In genomic region chr16:84836234-84836647, GRCh38 we compare ENCODE assay signal across 11 cellular contexts. TPM values are rescaled to one million over a fixed set of nuclear protein-coding genes. Genes with fewer than 3 reads are reported as not detected.
DNase-seq lines count a peak whose midpoint lies in the region; ATAC-seq and TF ChIP-seq lines count a peak whose summit lies in the region.
"Had no signal": no experiment of that assay in that cellular context is flagged by ENCODE, and none has a peak within 500 bp of the region (broad histone marks: within the 10 kb centered on the region; RNA-seq: fewer than 3 reads in every experiment).

No MANE protein-coding gene starts in this region.

- BruUV-seq in MCF 10A (replicated peaks; lab: Mats Ljungman, UMichigan), result no TSS peak

- no peak for TF ChIP-seq CTCF in MCF 10A (IDR thresholded peaks at IDR 0.05; ENCODE audit: unreplicated experiment)

- H3K9me3 Mint-ChIP-seq in MCF 10A (ENCODE audit: unreplicated experiment), result no peaks in the 10 kb centered on the region
- H3K9me3 Mint-ChIP-seq in activated CD4-positive, alpha-beta T cell treated with anti-CD3 and anti-CD28 coated beads, Interleukin-2, amount 10 ng/mL, durations not matched to agents 24 days and 14 days, result no peaks in the 10 kb centered on the region
- H3K9me3 Mint-ChIP-seq: brain had no signal

- H3K9ac ChIP-seq in skeletal muscle tissue (ENCODE audit: low read depth in 1 of 3, low read length in 3 of 3), result peak overlapping the region in 1 of 3 donors; percentile 24

- no peak overlapping the region for H3K4me3 Mint-ChIP-seq in MCF 10A (ENCODE audit: unreplicated experiment)
- H3K4me3 Mint-ChIP-seq in activated CD4-positive, alpha-beta T cell treated with anti-CD3 and anti-CD28 coated beads, Interleukin-2, amount 10 ng/mL, durations not matched to agents 24 days and 14 days, result no peak overlapping the region

- no peak for ATAC-seq in HG02885 (IDR thresholded peaks at IDR 0.05; ENCODE audit: poor library complexity, unreplicated experiment)

- intact Hi-C loops in MCF 10A (cut with micrococcal nuclease), result no loop called here
- intact Hi-C loops in activated CD4-positive, alpha-beta T cell treated with anti-CD3 and anti-CD28 coated beads, Interleukin-2, amount 10 ng/mL, durations not matched to agents 24 days and 14 days (cut with micrococcal nuclease), result no loop called here

- H3K4me1 ChIP-seq in skeletal muscle tissue (ENCODE audit: control insufficient read depth in 3 of 3, insufficient read depth in 3 of 3, low read length in 3 of 3), result peaks cover 35 to 50% (median 36%) of the 10 kb centered on the region in 3 donors

- CTCF ChIA-PET in MCF 10A (lab: Yijun Ruan, JAX), result interaction anchor here (0.6 to 0.7 kb wide), 4 partner anchors 11 to 201 kb away, joined by 3 to 5 read pairs (median 4); no protein-coding TSS in a partner anchor

- peak overlapping the region; percentile 69 for H3K27ac ChIP-seq in skeletal muscle tissue (ENCODE audit: low read depth, low read length)
- H3K27ac ChIP-seq: SK-N-MC had no signal

- peak overlapping the region; percentile 93 for H3K27ac Mint-ChIP-seq in MCF 10A (ENCODE audit: low read depth, unreplicated experiment)
- no peak overlapping the region for H3K27ac Mint-ChIP-seq in activated CD4-positive, alpha-beta T cell treated with anti-CD3 and anti-CD28 coated beads, Interleukin-2, amount 10 ng/mL, durations not matched to agents 24 days and 14 days

- peak; percentile 99 for DNase-seq in H4 (ENCODE audit: low spot score)
- DNase-seq in MCF 10A (ENCODE audit: unreplicated experiment), result peak; percentile 97
- DNase-seq in iris pigment epithelial cell (ENCODE audit: low read depth), result peak; percentile 100
- DNase-seq in activated CD4-positive, alpha-beta T cell treated with anti-CD3 and anti-CD28 coated beads, Interleukin-2, amount 10 ng/mL, durations not matched to agents 24 days and 14 days, result no peak
- no peak for DNase-seq in T-helper 1 cell
- DNase-seq in NCI-H2107 (lab: John Stamatoyannopoulos, UW), result no peak
- DNase-seq: stimulated activated CD4-positive, alpha-beta T cell treated with anti-CD3 and anti-CD28 coated beads, Interleukin-1b, Interleukin-23, amount 100 ng/mL, for 48 hours had no signal

- H3K9me3 ChIP-seq in skeletal muscle tissue (ENCODE audit: control insufficient read depth in 3 of 3, low read length in 3 of 3), result no peaks in the 10 kb centered on the region

- H3K4me3 ChIP-seq in skeletal muscle tissue (ENCODE audit: low read length in 3 of 3), result peak overlapping the region in 1 of 3 donors; percentile 6
- H3K4me3 ChIP-seq: SK-N-MC had no signal

- H3K27me3 ChIP-seq in skeletal muscle tissue (ENCODE audit: control insufficient read depth in 3 of 3, insufficient read depth in 3 of 3, low read length in 3 of 3), result peaks cover 2 to 7% (median 5%) of the 10 kb centered on the region in 3 donors

- H3K4me1 Mint-ChIP-seq in MCF 10A (ENCODE audit: insufficient read depth, unreplicated experiment), result peaks cover 28% of the 10 kb centered on the region
- H3K4me1 Mint-ChIP-seq in activated CD4-positive, alpha-beta T cell treated with anti-CD3 and anti-CD28 coated beads, Interleukin-2, amount 10 ng/mL, durations not matched to agents 24 days and 14 days, result no peaks in the 10 kb centered on the region

- H3K36me3 Mint-ChIP-seq in MCF 10A (ENCODE audit: insufficient read depth, unreplicated experiment), result peaks cover 6% of the 10 kb centered on the region
- H3K36me3 Mint-ChIP-seq in activated CD4-positive, alpha-beta T cell treated with anti-CD3 and anti-CD28 coated beads, Interleukin-2, amount 10 ng/mL, durations not matched to agents 24 days and 14 days (ENCODE audit: low read depth), result no peaks in the 10 kb centered on the region
- H3K36me3 Mint-ChIP-seq: brain had no signal

- H3K36me3 ChIP-seq in skeletal muscle tissue (ENCODE audit: control insufficient read depth in 3 of 3, insufficient read depth in 3 of 3, low read length in 3 of 3), result peaks cover 0 to 3% (median 0%) of the 10 kb centered on the region in 3 donors

- POLR2A ChIA-PET in MCF 10A (lab: Yijun Ruan, JAX), result interaction anchor here (0.6 to 1.7 kb wide), 2 partner anchors 11 to 76 kb away, joined by 3 to 8 read pairs; no protein-coding TSS in a partner anchor

- peaks cover 9% of the 10 kb centered on the region for H3K27me3 Mint-ChIP-seq in MCF 10A (ENCODE audit: insufficient read depth, unreplicated experiment)
- peaks cover 8% of the 10 kb centered on the region for H3K27me3 Mint-ChIP-seq in activated CD4-positive, alpha-beta T cell treated with anti-CD3 and anti-CD28 coated beads, Interleukin-2, amount 10 ng/mL, durations not matched to agents 24 days and 14 days

RNA-seq across cellular contexts. Expression of gene CRISPLD2, which starts 16.5 kb away (rescaled TPM):
- 5.7 and 10.3 TPM in 2 replicates for total RNA-seq in H4 (2014; rRNA removed; shearing (Covaris generic))
- total RNA-seq in MCF 10A (2022) (0.28 TPM in 1 of 2 replicates, not detected in the other), skeletal muscle tissue (7.3 TPM)
- total RNA-seq in activated CD4-positive, alpha-beta T cell treated with anti-CD3 and anti-CD28 coated beads, Interleukin-2, amount 10 ng/mL, durations not matched to agents 24 days and 14 days, result 0.19 and 0.26 TPM in 2 replicates

Comparison
In these comparisons a context has a peak if more than half of its experiments do, and no peak if none do; other contexts are left out.
1. DNase-seq: peak in H4 (single experiment), MCF 10A (single experiment) and iris pigment epithelial cell (single experiment); none in activated CD4-positive, alpha-beta T cell treated with anti-CD3 and anti-CD28 coated beads, Interleukin-2, amount 10 ng/mL, durations not matched to agents 24 days and 14 days (single experiment), T-helper 1 cell (0 of 5) and NCI-H2107 (single experiment).